ENCODE assay signal across 1 cellular context in the genomic region with DNA sequence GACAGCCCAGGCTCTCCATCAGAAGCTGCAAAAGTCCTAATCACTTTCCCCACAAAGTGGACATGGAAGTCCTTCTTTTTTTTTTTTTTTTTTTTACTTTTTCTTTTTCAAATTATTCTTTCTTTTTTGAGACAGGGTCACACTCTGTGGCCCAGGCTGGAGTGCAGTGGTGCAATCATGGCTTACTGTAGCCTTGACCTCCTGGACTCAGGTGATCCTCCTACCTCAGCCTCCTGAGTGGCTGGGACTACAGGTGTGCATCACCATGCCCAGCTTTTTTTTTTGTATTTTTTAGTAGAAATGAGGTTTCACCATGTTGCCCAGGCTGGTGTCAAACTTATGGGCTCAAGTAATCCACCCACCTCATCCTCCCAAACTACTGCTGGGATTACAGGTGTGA.
TF ChIP-seq lines count a peak whose summit lies in the region.

No MANE protein-coding gene starts in this region.

TF ChIP-seq in HCT116, 20 proteins besides CTCF, POLR2A, EP300 and RAD21 (continued from another document):
- TF ChIP-seq, protein P1, sequence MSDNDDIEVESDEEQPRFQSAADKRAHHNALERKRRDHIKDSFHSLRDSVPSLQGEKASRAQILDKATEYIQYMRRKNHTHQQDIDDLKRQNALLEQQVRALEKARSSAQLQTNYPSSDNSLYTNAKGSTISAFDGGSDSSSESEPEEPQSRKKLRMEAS (IDR thresholded peaks at IDR 0.05) = no peak
TF ChIP-seq in HCT116: peak in this region for 0.
